1 cellular context compared by ENCODE assay signal in the genomic region with DNA sequence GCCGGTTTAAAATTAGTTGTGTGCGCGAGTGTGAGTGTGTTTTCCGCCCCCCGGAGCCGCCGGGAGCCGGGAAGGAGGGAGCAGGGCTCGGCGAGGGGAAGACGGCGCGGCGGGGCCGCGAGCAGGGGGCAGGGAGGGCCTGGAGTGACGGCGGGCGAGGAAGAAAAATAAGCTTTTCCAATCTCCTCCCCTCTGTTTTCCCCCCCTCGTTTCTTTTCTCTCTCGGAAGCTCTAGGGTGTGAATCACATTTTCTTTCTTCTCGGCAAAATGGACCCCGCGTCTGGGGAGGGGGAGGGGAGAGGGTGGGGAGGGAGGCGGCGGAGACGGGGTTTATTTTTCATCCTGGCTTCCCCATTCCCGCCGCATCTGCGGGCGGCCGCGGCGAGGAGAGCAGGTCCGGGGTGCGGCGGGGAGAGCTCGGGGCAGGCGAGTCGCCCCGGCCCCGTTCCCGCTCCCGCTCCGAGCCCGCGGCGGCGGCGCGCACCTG.
TF ChIP-seq lines count a peak whose summit lies in the region.

No MANE protein-coding gene starts in this region.

TF ChIP-seq in Ishikawa, 13 proteins besides CTCF, POLR2A, EP300 and RAD21:
- no peak for TF ChIP-seq REST (IDR thresholded peaks at IDR 0.05; ENCODE audit: low read depth)
- TF ChIP-seq MAX (IDR thresholded peaks at IDR 0.05): peak; percentile 33; the same call in 1 of the 2 replicates
- peak; percentile 54; the same call in 1 of the 2 replicates for TF ChIP-seq TAF1 (IDR thresholded peaks at IDR 0.05; ENCODE audit: low read depth)
- TF ChIP-seq, protein P1, sequence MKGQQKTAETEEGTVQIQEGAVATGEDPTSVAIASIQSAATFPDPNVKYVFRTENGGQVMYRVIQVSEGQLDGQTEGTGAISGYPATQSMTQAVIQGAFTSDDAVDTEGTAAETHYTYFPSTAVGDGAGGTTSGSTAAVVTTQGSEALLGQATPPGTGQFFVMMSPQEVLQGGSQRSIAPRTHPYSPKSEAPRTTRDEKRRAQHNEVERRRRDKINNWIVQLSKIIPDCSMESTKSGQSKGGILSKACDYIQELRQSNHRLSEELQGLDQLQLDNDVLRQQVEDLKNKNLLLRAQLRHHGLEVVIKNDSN (IDR thresholded peaks at IDR 0.05): no peak
- no peak for TF ChIP-seq NFIC (IDR thresholded peaks at IDR 0.05)
- TF ChIP-seq FOXM1 (IDR thresholded peaks at IDR 0.05; ENCODE audit: borderline replicate concordance, low read depth): no peak
- TF ChIP-seq TCF12 (IDR thresholded peaks at IDR 0.05; ENCODE audit: low read depth): no peak
- no peak; the same call in 1 of the 2 replicates for TF ChIP-seq YY1 (IDR thresholded peaks at IDR 0.05; ENCODE audit: low read depth)
- no peak for TF ChIP-seq EGR1 (IDR thresholded peaks at IDR 0.05)
